ENCODE assay signal across 9 cellular contexts in genomic region chr1:17207046-17207445, GRCh38.
DNase-seq lines count a peak whose midpoint lies in the region; ATAC-seq and FAIRE-seq lines count a peak whose summit lies in the region.
"Had no signal": no experiment of that assay in that cellular context is flagged by ENCODE, and none has a peak within 500 bp of the region (broad histone marks: within the 10 kb centered on the region; RNA-seq: fewer than 3 reads in every experiment).

No MANE protein-coding gene starts in this region.

- FAIRE-seq in urothelium cell line (lab: Jason Lieb, UNC), result no peak
- FAIRE-seq: G401.6 had no signal

- ATAC-seq in GM21381 (IDR thresholded peaks at IDR 0.05; ENCODE audit: unreplicated experiment) (peak; percentile 44), GM18861 (IDR thresholded peaks at IDR 0.05; ENCODE audit: unreplicated experiment) (no peak), GM18870 (IDR thresholded peaks at IDR 0.05; ENCODE audit: unreplicated experiment) (no peak), HG02870 (IDR thresholded peaks at IDR 0.05; ENCODE audit: unreplicated experiment) (no peak)

- DNase-seq in CD1c-positive myeloid dendritic cell (ENCODE audit: extremely low spot score), result peak; percentile 86
- peak; percentile 83 to 93 for DNase-seq in NOMO-1 (lab: John Stamatoyannopoulos, UW; ENCODE audit: unreplicated experiment in 2 of 2)
- DNase-seq in kidney tubule cell (ENCODE audit: low spot score), result peak; percentile 73
- no peak for DNase-seq in urothelium cell line (ENCODE audit: low spot score)
